Comparison of ENCODE assay signal across 16 cellular contexts in the genomic region with DNA sequence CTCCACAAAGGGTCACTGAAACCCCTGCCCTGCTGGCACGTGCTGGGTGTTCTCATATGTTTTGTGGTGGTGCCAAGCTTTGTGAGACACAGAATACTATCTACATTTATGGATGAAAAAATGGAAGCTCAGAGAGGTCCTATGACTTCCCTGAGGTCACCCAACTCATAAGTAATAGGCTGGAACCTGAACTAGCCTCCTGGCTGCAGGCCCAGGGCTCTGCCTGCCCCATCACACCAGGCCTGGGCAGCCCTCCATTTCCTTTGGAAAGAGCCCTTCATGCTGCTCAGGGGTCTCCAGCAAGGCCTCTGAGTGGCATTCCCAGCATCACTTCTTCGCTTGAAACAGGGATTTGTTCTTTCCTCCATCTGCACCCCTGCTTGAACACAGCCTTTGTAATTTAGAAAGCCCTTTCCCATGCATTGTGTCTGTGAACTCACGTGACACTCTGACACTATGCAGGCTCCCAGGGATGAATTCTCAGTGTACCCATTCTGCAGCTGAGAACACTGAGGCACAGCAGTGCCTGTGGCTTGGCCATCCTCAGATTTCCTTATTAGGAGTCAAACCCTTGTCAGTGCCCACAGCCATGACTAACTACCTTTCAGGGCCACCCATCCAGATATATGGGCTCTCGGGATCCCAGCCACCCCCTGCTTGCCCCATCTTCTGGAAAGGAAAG.
DNase-seq lines count a peak whose midpoint lies in the region; TF ChIP-seq lines count a peak whose summit lies in the region.
"Had no signal": no experiment of that assay in that cellular context is flagged by ENCODE, and none has a peak within 500 bp of the region (broad histone marks: within the 10 kb centered on the region; RNA-seq: fewer than 3 reads in every experiment).

No MANE protein-coding gene starts in this region.

- TF ChIP-seq POLR2A in breast epithelium (IDR thresholded peaks at IDR 0.05) (no peak), uterus (IDR thresholded peaks at IDR 0.05) (no peak)

- no peak overlapping the region for H3K4me3 Mint-ChIP-seq in MCF 10A (ENCODE audit: unreplicated experiment)
- H3K4me3 Mint-ChIP-seq: stimulated activated naive CD8-positive, alpha-beta T cell treated with anti-CD3 and anti-CD28 coated beads, Interleukin-15, Interleukin-2, amounts not matched to agents 100 ng/mL and 50 ng/mL, for 24 hours had no signal

- H3K4me3 ChIP-seq in breast epithelium (no peak overlapping the region), uterus (no peak overlapping the region)
- H3K4me3 ChIP-seq: coronary artery, GM12878, lung, SK-N-MC had no signal

- no peaks in the 10 kb centered on the region for H3K4me1 Mint-ChIP-seq in MCF 10A (ENCODE audit: insufficient read depth, unreplicated experiment)

- H3K4me1 ChIP-seq in breast epithelium (peaks cover 5 to 30% of the 10 kb centered on the region in 2 donors), uterus (peaks cover 13 to 44% of the 10 kb centered on the region in 2 donors)

- H3K36me3 Mint-ChIP-seq in MCF 10A (ENCODE audit: insufficient read depth, unreplicated experiment): peaks cover 35% of the 10 kb centered on the region

- no TSS peak for BruUV-seq in MCF 10A (replicated peaks; lab: Mats Ljungman, UMichigan)

- no peak for TF ChIP-seq CTCF in breast epithelium (IDR thresholded peaks at IDR 0.05)
- no peak for TF ChIP-seq CTCF in MCF 10A (IDR thresholded peaks at IDR 0.05; ENCODE audit: unreplicated experiment)
- TF ChIP-seq CTCF in uterus (IDR thresholded peaks at IDR 0.05): no peak

- CTCF ChIA-PET in MCF 10A (lab: Yijun Ruan, JAX): interaction anchor here (0.6 to 0.9 kb wide), 2 partner anchors 21 to 29 kb away, joined by 3 to 4 read pairs; no protein-coding TSS in a partner anchor

- no peaks in the 10 kb centered on the region for H3K9me3 ChIP-seq in breast epithelium
- no peaks in the 10 kb centered on the region for H3K9me3 ChIP-seq in uterus
- H3K9me3 ChIP-seq: neutrophil had no signal

- no peaks in the 10 kb centered on the region for H3K9me3 Mint-ChIP-seq in MCF 10A (ENCODE audit: unreplicated experiment)
- H3K9me3 Mint-ChIP-seq: stimulated activated naive CD8-positive, alpha-beta T cell treated with anti-CD3 and anti-CD28 coated beads, Interleukin-15, Interleukin-2, amounts not matched to agents 100 ng/mL and 50 ng/mL, for 24 hours had no signal

- no peaks in the 10 kb centered on the region for H3K27me3 ChIP-seq in breast epithelium
- H3K27me3 ChIP-seq in uterus: no peaks in the 10 kb centered on the region
- H3K27me3 ChIP-seq: neutrophil had no signal

- POLR2A ChIA-PET in MCF 10A (lab: Yijun Ruan, JAX): no interaction called here

- no peak overlapping the region for H3K27ac Mint-ChIP-seq in MCF 10A (ENCODE audit: low read depth, unreplicated experiment)
- H3K27ac Mint-ChIP-seq: stimulated activated naive CD8-positive, alpha-beta T cell treated with anti-CD3 and anti-CD28 coated beads, Interleukin-15, Interleukin-2, amounts not matched to agents 100 ng/mL and 50 ng/mL, for 24 hours had no signal

- no peaks in the 10 kb centered on the region for H3K27me3 Mint-ChIP-seq in MCF 10A (ENCODE audit: insufficient read depth, unreplicated experiment)
- H3K27me3 Mint-ChIP-seq: stimulated activated naive CD8-positive, alpha-beta T cell treated with anti-CD3 and anti-CD28 coated beads, Interleukin-15, Interleukin-2, amounts not matched to agents 100 ng/mL and 50 ng/mL, for 24 hours had no signal

- intact Hi-C loops in breast epithelium (cut with DNase I; ENCODE audit: low total_unique reads): no loop called here
- intact Hi-C loops in MCF 10A (cut with micrococcal nuclease): no loop called here
- intact Hi-C loops in uterus (cut with DNase I; ENCODE audit: low total_unique reads): no loop called here

- peak overlapping the region; percentile 6 to 48 for H3K27ac ChIP-seq in breast epithelium
- H3K27ac ChIP-seq in uterus: peak overlapping the region; percentile 86 to 89
- H3K27ac ChIP-seq: neutrophil, SK-N-MC had no signal

- DNase-seq in breast epithelium (ENCODE audit: low spot score in 2 of 2): no peak
- no peak for DNase-seq in MCF 10A (ENCODE audit: unreplicated experiment)
- DNase-seq in fibroblast of peridontal ligament (ENCODE audit: extremely low read depth): peak; percentile 59
- peak; percentile 3 for DNase-seq in myocyte (ENCODE audit: low read depth)
- peak; percentile 57 to 64 for DNase-seq in uterus
- DNase-seq in activated naive CD4-positive, alpha-beta T cell treated with Interleukin-2 at 50 U/mL for 16 hours: no peak
- DNase-seq in NCI-H2227 treated with DMSO at 0.1 percent for 48 hours (lab: John Stamatoyannopoulos, UW): no peak
- DNase-seq in activated naive CD4-positive, alpha-beta T cell treated with anti-CD3 and anti-CD28 coated beads, Interleukin-2, amount 50 U/mL, for 16 hours: no peak
- DNase-seq: NCI-H1105 treated with DMSO at 0.1 percent for 48 hours, small intestine had no signal

- H3K36me3 ChIP-seq in breast epithelium: peaks cover 7% of the 10 kb centered on the region
- H3K36me3 ChIP-seq in uterus: no peaks in the 10 kb centered on the region

Comparison
In these comparisons a context has a peak if more than half of its experiments do, and no peak if none do; other contexts are left out.
1. DNase-seq: peak in fibroblast of peridontal ligament (single experiment), myocyte (single experiment) and uterus (2 of 2); none in breast epithelium (0 of 2), MCF 10A (single experiment), activated naive CD4-positive, alpha-beta T cell treated with Interleukin-2 at 50 U/mL for 16 hours (single experiment), NCI-H2227 treated with DMSO at 0.1 percent for 48 hours (single experiment) and activated naive CD4-positive, alpha-beta T cell treated with anti-CD3 and anti-CD28 coated beads, Interleukin-2, amount 50 U/mL, for 16 hours (single experiment).